In the genomic region with DNA sequence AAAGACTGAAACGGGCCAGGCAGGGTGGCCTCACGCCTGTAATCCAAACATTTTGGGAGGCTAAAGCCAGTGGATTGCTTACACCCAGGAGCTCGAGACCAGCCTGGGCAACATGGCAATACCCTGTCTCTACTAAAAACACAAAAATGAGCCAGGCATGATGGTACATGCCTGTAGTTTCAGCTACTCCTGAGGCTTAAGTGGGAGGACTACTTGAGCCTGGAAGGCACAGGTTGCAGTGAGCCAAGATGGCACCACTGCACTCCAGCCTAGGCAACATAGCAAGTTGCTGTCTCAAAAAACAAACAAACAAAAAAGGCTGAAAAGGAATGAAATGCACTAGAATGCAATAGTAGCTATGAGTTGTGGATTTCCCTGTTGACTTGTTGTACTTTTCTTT, we compare ENCODE assay signal across 23 cellular contexts.
"Had no signal": no experiment of that assay in that cellular context is flagged by ENCODE, and none has a peak within 500 bp of the region (broad histone marks: within the 10 kb centered on the region; RNA-seq: fewer than 3 reads in every experiment).

No MANE protein-coding gene starts in this region.

- H3K27ac Mint-ChIP-seq: naive B cell; stimulated activated memory B cell treated with anti-CD40 and anti-IgM and Interleukin-4, amounts not matched to agents 10 μg/mL and 1 μg/mL and 100 μg/mL, for 72 hours; stimulated activated naive CD8-positive, alpha-beta T cell treated with anti-CD3 and anti-CD28 coated beads, Interleukin-15, Interleukin-2, amounts not matched to agents 100 ng/mL and 50 ng/mL, for 24 hours had no signal

- H3K27ac ChIP-seq: coronary artery, esophagus muscularis mucosa, gastroesophageal sphincter, left ventricle myocardium inferior, lower lobe of right lung, parathyroid adenoma, psoas muscle, spleen, tibial artery, upper lobe of right lung, vagina had no signal

- DNase-seq: dorsolateral prefrontal cortex; effector CD8-positive, alpha-beta T cell; glutamatergic neuron; left ventricle myocardium inferior; lower lobe of right lung; mesenchymal stem cell; naive B cell; psoas muscle; spleen; stimulated activated CD4-positive, alpha-beta T cell treated with anti-CD3 and anti-CD28 coated beads, Interleukin-15, amount 100 ng/mL, for 24 hours; stimulated activated CD4-positive, alpha-beta T cell treated with anti-CD3 and anti-CD28 coated beads, Interleukin-1b, Interleukin-23, amount 100 ng/mL, for 48 hours; stimulated activated CD4-positive, alpha-beta T cell treated with anti-CD3 and anti-CD28 coated beads, Interleukin-4, amount 100 ng/mL, for 24 hours; tibial artery; upper lobe of right lung had no signal

- H3K27me3 ChIP-seq: dorsolateral prefrontal cortex, esophagus muscularis mucosa, gastroesophageal sphincter, spleen, tibial artery, upper lobe of right lung, vagina had no signal

- H3K4me3 ChIP-seq: coronary artery, dorsolateral prefrontal cortex, esophagus muscularis mucosa, gastroesophageal sphincter, left ventricle myocardium inferior, lower lobe of right lung, psoas muscle, spleen, tibial artery, upper lobe of right lung, vagina had no signal

- H3K27me3 Mint-ChIP-seq: naive B cell; stimulated activated memory B cell treated with anti-CD40 and anti-IgM and Interleukin-4, amounts not matched to agents 10 μg/mL and 1 μg/mL and 100 μg/mL, for 72 hours; stimulated activated naive CD8-positive, alpha-beta T cell treated with anti-CD3 and anti-CD28 coated beads, Interleukin-15, Interleukin-2, amounts not matched to agents 100 ng/mL and 50 ng/mL, for 24 hours had no signal

- H3K4me1 ChIP-seq: parathyroid adenoma, psoas muscle had no signal

- H2AFZ ChIP-seq: parathyroid adenoma had no signal

- H3K4me3 Mint-ChIP-seq: nephron; stimulated activated memory B cell treated with anti-CD40 and anti-IgM and Interleukin-4, amounts not matched to agents 10 μg/mL and 1 μg/mL and 100 μg/mL, for 72 hours; stimulated activated naive CD8-positive, alpha-beta T cell treated with anti-CD3 and anti-CD28 coated beads, Interleukin-15, Interleukin-2, amounts not matched to agents 100 ng/mL and 50 ng/mL, for 24 hours had no signal

- ATAC-seq: gastroesophageal sphincter; lower lobe of right lung; psoas muscle; sciatic nerve; stimulated activated memory B cell treated with anti-CD40 and anti-IgM and Interleukin-4, amounts not matched to agents 10 μg/mL and 1 μg/mL and 100 μg/mL, for 72 hours; upper lobe of right lung had no signal

- H3K36me3 ChIP-seq: esophagus muscularis mucosa, gastroesophageal sphincter, left ventricle myocardium inferior, lower lobe of right lung, upper lobe of right lung, vagina had no signal

- H3K9ac ChIP-seq: parathyroid adenoma had no signal

- H3K9me3 Mint-ChIP-seq: stimulated activated memory B cell treated with anti-CD40 and anti-IgM and Interleukin-4, amounts not matched to agents 10 μg/mL and 1 μg/mL and 100 μg/mL, for 72 hours had no signal
